23 cellular contexts compared by ENCODE assay signal in genomic region chr9:135282808-135283207, GRCh38.
"Had no signal": no experiment of that assay in that cellular context is flagged by ENCODE, and none has a peak within 500 bp of the region (broad histone marks: within the 10 kb centered on the region; RNA-seq: fewer than 3 reads in every experiment).

No MANE protein-coding gene starts in this region.

- H3K79me2 ChIP-seq: hepatocyte, parathyroid adenoma had no signal

- H3K27ac ChIP-seq: epithelial cell of prostate, gastrocnemius medialis, hepatocyte, parathyroid adenoma, sigmoid colon, stomach, thyroid gland, vagina had no signal

- H3K4me1 Mint-ChIP-seq: endodermal cell, neural crest cell had no signal

- H3K27me3 Mint-ChIP-seq: dendritic cell treated with granulocyte-macrophage colony-stimulating factor and Interleukin-4, amounts not matched to agents 40 ng/mL and 50 ng/mL, for 4 days; memory B cell had no signal

- H3K27me3 ChIP-seq: hepatocyte, thyroid gland, vagina had no signal

- H3K9ac ChIP-seq: parathyroid adenoma had no signal

- H3K9me3 ChIP-seq: gastrocnemius medialis, sigmoid colon, stomach, thyroid gland, vagina had no signal

- H3K36me3 ChIP-seq: gastrocnemius medialis, sigmoid colon, stomach, thyroid gland, vagina had no signal

- H3K4me3 ChIP-seq: gastrocnemius medialis, hepatocyte, lung, sigmoid colon, stomach, thyroid gland, vagina had no signal

- H3K4me3 Mint-ChIP-seq: dendritic cell treated with granulocyte-macrophage colony-stimulating factor and Interleukin-4, amounts not matched to agents 40 ng/mL and 50 ng/mL, for 4 days; endodermal cell; memory B cell; natural killer cell treated with Interleukin-12 subunit alpha and Interleukin-12 subunit beta and Interleukin-15 and Interleukin-18, amount 100 ng/mL, for 72 hours; neural crest cell; stimulated activated effector memory CD8-positive, alpha-beta T cell treated with anti-CD3 and anti-CD28 coated beads, Interleukin-12 subunit alpha, Interleukin-12 subunit beta, amount 100 ng/mL, for 72 hours had no signal

- H3K36me3 Mint-ChIP-seq: memory B cell; natural killer cell treated with Interleukin-12 subunit alpha and Interleukin-12 subunit beta and Interleukin-15 and Interleukin-18, amount 100 ng/mL, for 72 hours; stimulated activated effector memory CD8-positive, alpha-beta T cell treated with anti-CD3 and anti-CD28 coated beads, Interleukin-12 subunit alpha, Interleukin-12 subunit beta, amount 100 ng/mL, for 72 hours had no signal

- FAIRE-seq: kidney had no signal

- H3K9me3 Mint-ChIP-seq: endodermal cell; natural killer cell treated with Interleukin-12 subunit alpha and Interleukin-12 subunit beta and Interleukin-15 and Interleukin-18, amount 100 ng/mL, for 72 hours; neural crest cell; stimulated activated effector memory CD8-positive, alpha-beta T cell treated with anti-CD3 and anti-CD28 coated beads, Interleukin-12 subunit alpha, Interleukin-12 subunit beta, amount 100 ng/mL, for 72 hours had no signal

- H3K4me2 ChIP-seq: hepatocyte had no signal

- DNase-seq: effector CD8-positive, alpha-beta T cell; endodermal cell; foreskin fibroblast; gastrocnemius medialis; kidney; sigmoid colon; stimulated activated CD4-positive, alpha-beta T cell treated with anti-CD3 and anti-CD28 coated beads, Interleukin-2, amount 100 ng/mL, for 24 hours; stimulated activated CD4-positive, alpha-beta T cell treated with anti-CD3 and anti-CD28 coated beads, Interleukin-4, amount 100 ng/mL, for 24 hours; stimulated activated naive CD4-positive, alpha-beta T cell treated with Interleukin-2 at 50 U/mL for 16 hours; stomach; trophoblast cell had no signal

- H3K27ac Mint-ChIP-seq: dendritic cell treated with granulocyte-macrophage colony-stimulating factor and Interleukin-4, amounts not matched to agents 40 ng/mL and 50 ng/mL, for 4 days; endodermal cell; memory B cell; natural killer cell treated with Interleukin-12 subunit alpha and Interleukin-12 subunit beta and Interleukin-15 and Interleukin-18, amount 100 ng/mL, for 72 hours; progenitor cell of endocrine pancreas; stimulated activated effector memory CD8-positive, alpha-beta T cell treated with anti-CD3 and anti-CD28 coated beads, Interleukin-12 subunit alpha, Interleukin-12 subunit beta, amount 100 ng/mL, for 72 hours had no signal

- H2AFZ ChIP-seq: hepatocyte, parathyroid adenoma had no signal

- ATAC-seq: gastrocnemius medialis; natural killer cell treated with Interleukin-12 subunit alpha and Interleukin-12 subunit beta and Interleukin-15 and Interleukin-18, amount 100 ng/mL, for 72 hours; stimulated activated effector memory CD8-positive, alpha-beta T cell treated with anti-CD3 and anti-CD28 coated beads, Interleukin-12 subunit alpha, Interleukin-12 subunit beta, amount 100 ng/mL, for 72 hours had no signal
